In the genomic region with DNA sequence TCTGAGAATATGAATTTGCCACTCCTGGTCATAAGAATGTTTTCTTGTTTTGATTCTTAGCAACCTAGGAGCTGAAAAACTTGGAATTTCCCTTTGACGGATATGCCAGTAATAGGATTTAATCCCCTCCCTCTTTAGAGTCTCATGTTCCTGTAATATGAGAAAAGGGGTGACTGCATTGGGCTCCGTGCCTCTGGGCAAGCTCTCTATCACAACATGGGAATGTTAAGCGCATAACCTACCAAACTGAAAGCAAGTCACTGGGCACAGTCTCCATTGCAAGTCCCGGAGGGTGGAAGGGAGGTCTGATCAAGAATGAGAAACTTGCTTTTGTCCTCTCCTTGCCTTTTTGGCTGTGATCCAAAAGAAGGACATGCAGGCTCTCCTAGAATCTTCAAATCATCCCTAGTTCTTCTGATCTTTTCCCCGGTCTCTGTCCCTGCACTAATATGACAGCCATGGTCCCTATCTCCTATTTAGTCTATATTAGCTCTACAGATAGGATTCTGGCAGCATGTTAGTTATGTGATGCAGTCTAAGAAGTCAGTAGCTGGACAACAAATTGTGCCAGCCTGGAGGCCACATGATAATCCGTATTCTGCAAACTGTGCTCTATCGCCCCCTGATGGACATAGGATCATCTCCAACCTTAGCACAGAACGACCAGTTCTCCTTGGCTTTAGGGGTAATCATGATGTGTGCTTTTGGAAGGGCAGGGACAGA, we compare ENCODE assay signal across 8 cellular contexts. TPM values are rescaled to one million over a fixed set of nuclear protein-coding genes. Genes with fewer than 3 reads are reported as not detected.
DNase-seq lines count a peak whose midpoint lies in the region; ATAC-seq and TF ChIP-seq lines count a peak whose summit lies in the region.

No MANE protein-coding gene starts in this region.

- H3K9me2 ChIP-seq in Karpas-422 (replicated peaks; ENCODE audit: insufficient read depth, low read length) = no peaks in the 10 kb centered on the region
- no peaks in the 10 kb centered on the region for H3K9me2 ChIP-seq in SK-N-SH

- TF ChIP-seq POLR2A in upper lobe of left lung (IDR thresholded peaks at IDR 0.05) = no peak

- no peak overlapping the region for H3K4me2 ChIP-seq in Karpas-422 (ENCODE audit: low read depth, low read length, poor library complexity, severe bottlenecking)
- no peak overlapping the region for H3K4me2 ChIP-seq in SK-N-SH
- no peak overlapping the region for H3K4me2 ChIP-seq in mesendoderm (ENCODE audit: low read length)

- no peaks in the 10 kb centered on the region for H3K4me1 Mint-ChIP-seq in activated CD8-positive, alpha-beta memory T cell treated with anti-CD3 and anti-CD28 coated beads, Interleukin-2, amount 10 ng/mL, durations not matched to agents 7 days and 5 days

- POLR2A ChIA-PET in SK-N-SH (lab: Yijun Ruan, JAX) = no interaction called here

- no peak overlapping the region for H3K4me3 Mint-ChIP-seq in activated CD8-positive, alpha-beta memory T cell treated with anti-CD3 and anti-CD28 coated beads, Interleukin-2, amount 10 ng/mL, durations not matched to agents 7 days and 5 days

- peak; percentile 77 for TF ChIP-seq RAD21 in SK-N-SH (IDR thresholded peaks at IDR 0.05; ENCODE audit: low read length)

- peaks cover 22% of the 10 kb centered on the region for H3K27me3 Mint-ChIP-seq in activated CD8-positive, alpha-beta memory T cell treated with anti-CD3 and anti-CD28 coated beads, Interleukin-2, amount 10 ng/mL, durations not matched to agents 7 days and 5 days

- CTCF ChIA-PET in activated CD8-positive, alpha-beta memory T cell treated with anti-CD3 and anti-CD28 coated beads, Interleukin-2, amount 10 ng/mL, durations not matched to agents 7 days and 5 days (lab: Charles Lee) = interaction anchor here (0.6 to 3.8 kb wide), 7 partner anchors 11 to 129 kb away, joined by 3 to 27 read pairs (median 5); no protein-coding TSS in a partner anchor
- CTCF ChIA-PET in SK-N-SH (lab: Yijun Ruan, JAX) = interaction anchor here (0.6 to 13.1 kb wide), 28 partner anchors 11 to 209 kb away, joined by 3 to 247 read pairs (median 4); a partner anchor contains a TSS

- in situ Hi-C loops in HAP-1 (cut with MboI; ENCODE audit: low sequenced_read_pairs) = no loop called here

- H3K56ac ChIP-seq in mesendoderm (ENCODE audit: low read length) = peak overlapping the region; percentile 42

- H3K36me3 ChIP-seq in HAP-1 (replicated peaks) (no peaks in the 10 kb centered on the region), Karpas-422 (ENCODE audit: insufficient read depth, low read length) (no peaks in the 10 kb centered on the region), SK-N-SH (replicated peaks in 1 of 2; ENCODE audit: control insufficient read depth in 1 of 2, insufficient read depth in 2 of 2, low read length in 1 of 2) (no peaks in the 10 kb centered on the region), mesendoderm (ENCODE audit: control insufficient read depth, insufficient read depth, low read length) (no peaks in the 10 kb centered on the region), upper lobe of left lung (no peaks in the 10 kb centered on the region)

- TF ChIP-seq CTCF in SK-N-SH (IDR thresholded peaks at IDR 0.05) (peak; percentile 76), choroid plexus epithelial cell (conservative IDR thresholded peaks at IDR 0.05; ENCODE audit: low read depth, low read length) (peak; percentile 92), upper lobe of left lung (IDR thresholded peaks at IDR 0.05) (peak; percentile 31 to 71 (median 48))

- ATAC-seq in activated CD8-positive, alpha-beta memory T cell treated with anti-CD3 and anti-CD28 coated beads, Interleukin-2, amount 10 ng/mL, durations not matched to agents 7 days and 5 days = peak; percentile 88
- peak; percentile 59 to 82 for ATAC-seq in upper lobe of left lung (ENCODE audit: low FRiP score in 2 of 2)

- no peak overlapping the region for H2BK5ac ChIP-seq in mesendoderm (ENCODE audit: low read length)

- H4K20me1 ChIP-seq in Karpas-422 (ENCODE audit: insufficient read depth, low read depth, low read length) (no peaks in the 10 kb centered on the region), SK-N-SH (ENCODE audit: insufficient read depth) (no peaks in the 10 kb centered on the region)

- H3K9ac ChIP-seq in Karpas-422 (ENCODE audit: low read length) (no peak overlapping the region), SK-N-SH (no peak overlapping the region), mesendoderm (ENCODE audit: low read length) (no peak overlapping the region)

- H3K27ac ChIP-seq in Karpas-422 (ENCODE audit: low read length) = no peak overlapping the region
- H3K27ac ChIP-seq in SK-N-SH (ENCODE audit: low read depth in 2 of 2, low read length in 1 of 2) = no peak overlapping the region
- no peak overlapping the region for H3K27ac ChIP-seq in mesendoderm (ENCODE audit: low read depth, low read length)
- H3K27ac ChIP-seq in upper lobe of left lung = peak overlapping the region in 1 of 4 donors; percentile 42

- H4K8ac ChIP-seq in mesendoderm (ENCODE audit: low read depth, low read length) = no peak overlapping the region

- no peak overlapping the region for H3K18ac ChIP-seq in mesendoderm (ENCODE audit: low read length)

- H2AFZ ChIP-seq in Karpas-422 (ENCODE audit: low read length) (no peak overlapping the region), SK-N-SH (ENCODE audit: low read depth) (no peak overlapping the region)

- no peaks in the 10 kb centered on the region for H3K36me3 Mint-ChIP-seq in activated CD8-positive, alpha-beta memory T cell treated with anti-CD3 and anti-CD28 coated beads, Interleukin-2, amount 10 ng/mL, durations not matched to agents 7 days and 5 days

- WGBS in SK-N-SH (ENCODE audit: low lambda C conversion rate) = 24% methylated on average over 8 of the region's 8 CpGs
- no CpG with 5 or more reads among the region's 8 CpGs for WGBS in mesendoderm (ENCODE audit: extremely low coverage, insufficient coverage, low lambda C conversion rate)
- WGBS in upper lobe of left lung, 2 donors = 52 to 56% methylated on average over 8 of the region's 8 CpGs

- H3F3A ChIP-seq in SK-N-SH (replicated peaks; ENCODE audit: insufficient read depth) = no peaks in the 10 kb centered on the region

- DNase-seq in activated CD8-positive, alpha-beta memory T cell treated with anti-CD3 and anti-CD28 coated beads, Interleukin-2, amount 10 ng/mL, durations not matched to agents 7 days and 5 days = peak; percentile 56
- DNase-seq in activated CD8-positive, alpha-beta memory T cell treated with anti-CD3 and anti-CD28 coated beads, Interleukin-2, amount 50 U/mL, for 48 hours = no peak
- DNase-seq in HAP-1 (ENCODE audit: low spot score in 2 of 2) (peak; percentile 19 to 69), Karpas-422 (peak; percentile 66), SK-N-SH (peak; percentile 64), choroid plexus epithelial cell (ENCODE audit: low read depth) (peak; percentile 85), mesendoderm (peak; percentile 77), upper lobe of left lung (peak in 1 of 2 donors; percentile 60)

- H3K9me3 Mint-ChIP-seq in activated CD8-positive, alpha-beta memory T cell treated with anti-CD3 and anti-CD28 coated beads, Interleukin-2, amount 10 ng/mL, durations not matched to agents 7 days and 5 days (ENCODE audit: low read depth) = no peaks in the 10 kb centered on the region

- no peak overlapping the region for H2BK120ac ChIP-seq in mesendoderm (ENCODE audit: low read depth, low read length)

- H3K27ac Mint-ChIP-seq in activated CD8-positive, alpha-beta memory T cell treated with anti-CD3 and anti-CD28 coated beads, Interleukin-2, amount 10 ng/mL, durations not matched to agents 7 days and 5 days = no peak overlapping the region

- H3K9me3 ChIP-seq in HAP-1 = no peaks in the 10 kb centered on the region
- no peaks in the 10 kb centered on the region for H3K9me3 ChIP-seq in Karpas-422 (ENCODE audit: low read length)
- H3K9me3 ChIP-seq in SK-N-SH = no peaks in the 10 kb centered on the region
- H3K9me3 ChIP-seq in upper lobe of left lung = no peaks in the 10 kb centered on the region

- no peak overlapping the region for H3K4ac ChIP-seq in mesendoderm (ENCODE audit: low read depth, low read length)

- H3K4me3 ChIP-seq in HAP-1 (no peak overlapping the region), Karpas-422 (ENCODE audit: low read length) (no peak overlapping the region), SK-N-SH (ENCODE audit: low read depth in 2 of 2, low read length in 1 of 2) (no peak overlapping the region), choroid plexus epithelial cell (ENCODE audit: low read depth, low read length) (no peak overlapping the region), mesendoderm (ENCODE audit: low read length) (no peak overlapping the region), upper lobe of left lung (no peak overlapping the region)

- H3K27me3 ChIP-seq in HAP-1 (ENCODE audit: low read depth) (0 out of 2 replicates have a peak, but pooled peaks cover 3% of the 10 kb centered on the region), Karpas-422 (ENCODE audit: low read length) (no peaks in the 10 kb centered on the region), SK-N-SH (ENCODE audit: insufficient read depth) (peaks cover 4% of the 10 kb centered on the region; the same call in 1 of the 2 replicates), mesendoderm (ENCODE audit: insufficient read depth, low read length, poor library complexity) (no peaks in the 10 kb centered on the region), upper lobe of left lung (no peaks in the 10 kb centered on the region)

- H2BK15ac ChIP-seq in mesendoderm (replicated peaks; ENCODE audit: low read depth) = no peak overlapping the region

- H3K79me1 ChIP-seq in mesendoderm (ENCODE audit: low read length) = no peaks in the 10 kb centered on the region

- H4K5ac ChIP-seq in mesendoderm (ENCODE audit: low read length) = no peak overlapping the region

- H3K4me1 ChIP-seq in HAP-1 (no peaks in the 10 kb centered on the region; the same call in 1 of the 2 replicates), Karpas-422 (ENCODE audit: low read length) (no peaks in the 10 kb centered on the region), SK-N-SH (ENCODE audit: control insufficient read depth in 1 of 2, insufficient read depth in 2 of 2, low read depth in 1 of 2, low read length in 1 of 2) (no peaks in the 10 kb centered on the region), mesendoderm (ENCODE audit: control insufficient read depth, low read depth, low read length) (peaks cover 3% of the 10 kb centered on the region), upper lobe of left lung (no peaks in the 10 kb centered on the region)

- H2AK5ac ChIP-seq in mesendoderm (ENCODE audit: low read length) = no peak overlapping the region

- H3K23ac ChIP-seq in mesendoderm (ENCODE audit: low read length) = no peak overlapping the region

- no peak for TF ChIP-seq EP300 in SK-N-SH (IDR thresholded peaks at IDR 0.05; ENCODE audit: borderline replicate concordance in 1 of 2, low read depth in 1 of 2, low read length in 1 of 2)
- TF ChIP-seq EP300 in upper lobe of left lung (IDR thresholded peaks at IDR 0.05) = no peak

- H3K79me2 ChIP-seq in Karpas-422 (ENCODE audit: low read length) (no peaks in the 10 kb centered on the region), SK-N-SH (ENCODE audit: insufficient read depth) (no peaks in the 10 kb centered on the region), mesendoderm (ENCODE audit: control insufficient read depth, insufficient read depth, low read length) (no peaks in the 10 kb centered on the region)

RNA-seq across cellular contexts. Expression of a gene that starts 11.7 kb away (rescaled TPM):
- total RNA-seq in activated CD8-positive, alpha-beta memory T cell treated with anti-CD3 and anti-CD28 coated beads, Interleukin-2, amount 10 ng/mL, durations not matched to agents 7 days and 5 days = not detected
- total RNA-seq in Karpas-422 (2014; rRNA removed; shearing (Covaris generic); ENCODE audit: low replicate concordance) = not detected in 2 replicates
- polyA plus RNA-seq in SK-N-SH (2012; rRNA removed) = not detected in 2 replicates
- not detected in 2 replicates for polyA plus RNA-seq in SK-N-SH (2012; cell fraction: cytosol; rRNA removed)
- not detected in 2 replicates for polyA plus RNA-seq in SK-N-SH (2012; cell fraction: nucleus; rRNA removed)
- not detected for polyA plus RNA-seq in mesendoderm (2013, experiment 1 of 2)
- polyA plus RNA-seq in mesendoderm (2013, experiment 2 of 2) = not detected
- not detected for total RNA-seq in upper lobe of left lung

RNA-seq across cellular contexts. Expression of a gene that starts 46.0 kb away (rescaled TPM):
- total RNA-seq in activated CD8-positive, alpha-beta memory T cell treated with anti-CD3 and anti-CD28 coated beads, Interleukin-2, amount 10 ng/mL, durations not matched to agents 7 days and 5 days = not detected
- not detected in 2 replicates for total RNA-seq in Karpas-422 (2014; rRNA removed; shearing (Covaris generic); ENCODE audit: low replicate concordance)
- not detected in 2 replicates for polyA plus RNA-seq in SK-N-SH (2012; rRNA removed)
- not detected in 2 replicates for polyA plus RNA-seq in SK-N-SH (2012; cell fraction: cytosol; rRNA removed)
- polyA plus RNA-seq in SK-N-SH (2012; cell fraction: nucleus; rRNA removed) = not detected in 2 replicates
- not detected for polyA plus RNA-seq in mesendoderm (2013, experiment 1 of 2)
- polyA plus RNA-seq in mesendoderm (2013, experiment 2 of 2) = not detected
- total RNA-seq in upper lobe of left lung = not detected
